In the genomic region with DNA sequence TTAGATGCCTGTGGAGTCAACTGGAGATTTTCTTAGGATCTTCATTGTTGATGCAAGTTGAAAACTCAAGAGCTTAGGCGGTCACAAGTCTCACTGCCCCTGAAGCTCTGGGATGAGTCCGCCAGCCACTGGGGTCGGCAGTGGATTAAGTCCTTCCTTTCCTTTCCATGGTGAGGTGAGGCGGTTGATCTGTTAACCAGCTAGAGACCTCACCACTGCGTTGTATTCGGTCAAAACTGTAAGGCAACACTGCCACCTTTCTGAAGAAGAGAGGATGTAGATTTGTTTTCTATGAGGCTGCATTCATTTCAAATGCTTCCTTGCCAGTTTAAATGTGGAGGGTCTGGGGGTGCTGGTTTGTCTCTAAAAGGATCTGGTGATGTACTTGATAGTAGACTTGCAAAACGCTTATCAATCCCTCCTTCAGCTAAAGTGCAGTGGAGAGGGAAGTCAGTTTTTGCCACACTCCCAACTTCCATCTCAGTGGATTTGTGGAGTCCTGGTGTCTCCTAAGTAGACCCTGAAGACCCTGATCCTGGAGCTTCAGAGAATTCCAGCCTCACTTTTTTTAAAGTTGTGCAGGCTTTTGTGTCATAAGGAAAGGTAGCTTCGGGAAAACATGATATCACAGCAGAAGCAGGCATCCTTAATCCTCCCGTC, we compare ENCODE assay signal across 8 cellular contexts. TPM values are rescaled to one million over a fixed set of nuclear protein-coding genes. Genes with fewer than 3 reads are reported as not detected.
A peak's percentile ranks its signal among the peaks of the same experiment; 100 is the strongest.
DNase-seq lines count a peak whose midpoint lies in the region; ATAC-seq and TF ChIP-seq lines count a peak whose summit lies in the region.

No MANE protein-coding gene starts in this region.

- intact Hi-C loops in right lobe of liver (cut with DNase I) = no loop called here

- H3K9me3 ChIP-seq in DOHH2 (ENCODE audit: control insufficient read depth, insufficient read depth, low read length) = no peaks in the 10 kb centered on the region
- no peaks in the 10 kb centered on the region for H3K9me3 ChIP-seq in right lobe of liver

- no peaks in the 10 kb centered on the region for H3K79me2 ChIP-seq in DOHH2 (ENCODE audit: control insufficient read depth, low read length)

- WGBS in right lobe of liver (ENCODE audit: insufficient coverage, low coverage, low lambda C conversion rate, missing lambda C conversion rate) = 18% methylated on average over 9 of the region's 9 CpGs

- no peaks in the 10 kb centered on the region for H3K27me3 Mint-ChIP-seq in chondrocyte (ENCODE audit: low read depth)

- no peak overlapping the region for H3K4me2 ChIP-seq in DOHH2 (ENCODE audit: low read length)

- H3F3A ChIP-seq in DOHH2 (ENCODE audit: control insufficient read depth, insufficient read depth) = no peaks in the 10 kb centered on the region

- H3K4me3 ChIP-seq in DOHH2 (ENCODE audit: low read length) = no peak overlapping the region
- no peak overlapping the region for H3K4me3 ChIP-seq in right lobe of liver

- peaks cover 44% of the 10 kb centered on the region for H3K4me1 Mint-ChIP-seq in chondrocyte (ENCODE audit: low read depth)

- H3K9me2 ChIP-seq in DOHH2 (replicated peaks; ENCODE audit: control insufficient read depth, low read length) = no peaks in the 10 kb centered on the region

- H3K27me3 ChIP-seq in DOHH2 (ENCODE audit: control insufficient read depth, low read length) (peaks cover 10% of the 10 kb centered on the region; the same call in 1 of the 2 replicates), right lobe of liver (peaks cover 0 to 29% of the 10 kb centered on the region in 2 donors)

- no peaks in the 10 kb centered on the region for H4K20me1 ChIP-seq in DOHH2 (ENCODE audit: control insufficient read depth, insufficient read depth, low read depth, low read length)

- ATAC-seq in right lobe of liver (peak in 2 of 4 donors; percentile 28 to 36), HG02642 (IDR thresholded peaks at IDR 0.05; ENCODE audit: poor library complexity, unreplicated experiment) (no peak), HG03457 (IDR thresholded peaks at IDR 0.05; ENCODE audit: unreplicated experiment) (no peak)

- peak overlapping the region; percentile 70 for H3K27ac Mint-ChIP-seq in chondrocyte (ENCODE audit: unreplicated experiment)

- no peaks in the 10 kb centered on the region for H3K4me1 ChIP-seq in DOHH2 (ENCODE audit: control insufficient read depth, low read length)
- H3K4me1 ChIP-seq in right lobe of liver = peaks cover 0 to 8% (median 0%) of the 10 kb centered on the region in 4 donors

- peak; percentile 11 for TF ChIP-seq CTCF in DOHH2 (IDR thresholded peaks at IDR 0.05; ENCODE audit: low read depth, low read length, poor library complexity, severe bottlenecking)
- peak; percentile 65; the same call in 1 of the 2 replicates for TF ChIP-seq CTCF in LNCAP (IDR thresholded peaks at IDR 0.05)
- peak; percentile 95 for TF ChIP-seq CTCF in chondrocyte (IDR thresholded peaks at IDR 0.05)
- TF ChIP-seq CTCF in right lobe of liver (IDR thresholded peaks at IDR 0.05) = peak in 3 of 4 donors; percentile 19 to 31 (median 23)

- H3K36me3 ChIP-seq in DOHH2 (ENCODE audit: control insufficient read depth, low read length) = no peaks in the 10 kb centered on the region
- no peaks in the 10 kb centered on the region for H3K36me3 ChIP-seq in right lobe of liver

- H3K27ac ChIP-seq in DOHH2 (ENCODE audit: low read depth, low read length) (no peak overlapping the region), right lobe of liver (no peak overlapping the region)

- no peaks in the 10 kb centered on the region for H3K36me3 Mint-ChIP-seq in chondrocyte (ENCODE audit: low read depth)

- no peak for DNase-seq in chondrocyte (ENCODE audit: low spot score)
- no peak for DNase-seq in right lobe of liver
- no peak for DNase-seq in foreskin melanocyte
- DNase-seq in effector CD8-positive, alpha-beta T cell (lab: John Stamatoyannopoulos, UW) = no peak

- H3K4me3 Mint-ChIP-seq in chondrocyte (ENCODE audit: unreplicated experiment) = peak overlapping the region; percentile 82

- no peaks in the 10 kb centered on the region for H3K9me3 Mint-ChIP-seq in chondrocyte (ENCODE audit: low read depth)

- no peak for TF ChIP-seq POLR2A in right lobe of liver (IDR thresholded peaks at IDR 0.05)

RNA-seq across cellular contexts. Expression of a gene that starts 1.7 kb away (rescaled TPM):
- total RNA-seq in chondrocyte (0.73 to 12.9 TPM (median 11.9 TPM) in 3 replicates), right lobe of liver (1 to 10 TPM in 1 of 6 experiments, under 1 TPM in 5; 0.07 to 2.4 (median 0.11) TPM)

Comparison
In these comparisons a context has a peak if more than half of its experiments do, and no peak if none do; other contexts are left out.
1. CTCF ChIP-seq: peak in every context shown above with its lines; median percentile 95 in chondrocyte; 65 in LNCAP; 23 in right lobe of liver; 11 in DOHH2.